Comparison of ENCODE assay signal across 22 cellular contexts in genomic region chr13:105220063-105220462, GRCh38.
DNase-seq lines count a peak whose midpoint lies in the region; ATAC-seq and TF ChIP-seq lines count a peak whose summit lies in the region.
"Had no signal": no experiment of that assay in that cellular context is flagged by ENCODE, and none has a peak within 500 bp of the region (broad histone marks: within the 10 kb centered on the region; RNA-seq: fewer than 3 reads in every experiment).

No MANE protein-coding gene starts in this region.

- H3F3A ChIP-seq in neural progenitor cell (ENCODE audit: low read depth): no peaks in the 10 kb centered on the region

- DNase-seq in NCI-H226 (peak; percentile 6), chondrocyte (ENCODE audit: low spot score) (no peak), mesothelial cell of epicardium (ENCODE audit: low spot score in 2 of 2, unreplicated experiment in 2 of 2) (no peak), neural progenitor cell (ENCODE audit: low spot score) (no peak)
- DNase-seq: 8988T; BE2C; Caco-2; CD4-positive, CD25-positive, alpha-beta regulatory T cell; DMS153; KBM-7; MV-4-11; NCI-H1417; NCI-H187; NCI-H2107; NCI-H510A treated with DMSO at 0.1 percent for 48 hours; NCI-H774; Right ventricle myocardium superior had no signal

- H3K27ac ChIP-seq in ACC112 (ENCODE audit: low read depth, low read length) (peak overlapping the region; percentile 56; the same call in 1 of the 2 replicates), neural progenitor cell (no peak overlapping the region)

- H3K36me3 ChIP-seq in ACC112 (ENCODE audit: insufficient read depth, low read length) (no peaks in the 10 kb centered on the region), neural progenitor cell (no peaks in the 10 kb centered on the region)
- H3K36me3 ChIP-seq: BE2C had no signal

- H2AFZ ChIP-seq in ACC112 (ENCODE audit: low read length, unreplicated experiment): no peak overlapping the region
- H2AFZ ChIP-seq in neural progenitor cell (replicated peaks): no peak overlapping the region

- H3K27ac Mint-ChIP-seq in chondrocyte (ENCODE audit: unreplicated experiment) (peak overlapping the region; percentile 71), mesothelial cell of epicardium (peak overlapping the region; percentile 26), neural progenitor cell (no peak overlapping the region)
- H3K27ac Mint-ChIP-seq: CD4-positive, CD25-positive, alpha-beta regulatory T cell had no signal

- H3K9me3 Mint-ChIP-seq in chondrocyte (ENCODE audit: low read depth) (peaks cover 11% of the 10 kb centered on the region), mesothelial cell of epicardium (peaks cover 11% of the 10 kb centered on the region), neural progenitor cell (peaks cover 5% of the 10 kb centered on the region)

- H3K27me3 ChIP-seq in ACC112 (ENCODE audit: insufficient read depth, low read length) (no peaks in the 10 kb centered on the region), neural progenitor cell (no peaks in the 10 kb centered on the region)
- H3K27me3 ChIP-seq: BE2C had no signal

- no peak for ATAC-seq in HG02840 (IDR thresholded peaks at IDR 0.05; ENCODE audit: low FRiP score, unreplicated experiment)
- no peak for ATAC-seq in GM18517 (IDR thresholded peaks at IDR 0.05; ENCODE audit: unreplicated experiment)
- ATAC-seq in GM21786 (IDR thresholded peaks at IDR 0.05; ENCODE audit: unreplicated experiment): no peak
- ATAC-seq: GM12878 had no signal

- peaks cover 11% of the 10 kb centered on the region for H3K4me1 ChIP-seq in ACC112 (ENCODE audit: control insufficient read depth, insufficient read depth, low read length, unreplicated experiment)
- H3K4me1 ChIP-seq in neural progenitor cell: no peaks in the 10 kb centered on the region
- H3K4me1 ChIP-seq: BE2C, Caco-2 had no signal

- no peak overlapping the region for H3K4me2 ChIP-seq in neural progenitor cell

- H3K9ac ChIP-seq in neural progenitor cell: no peak overlapping the region

- H3K4me3 Mint-ChIP-seq in chondrocyte (ENCODE audit: unreplicated experiment): no peak overlapping the region
- H3K4me3 Mint-ChIP-seq in mesothelial cell of epicardium: no peak overlapping the region
- no peak overlapping the region for H3K4me3 Mint-ChIP-seq in neural progenitor cell
- H3K4me3 Mint-ChIP-seq: CD4-positive, CD25-positive, alpha-beta regulatory T cell had no signal

- H3K4me1 Mint-ChIP-seq in chondrocyte (ENCODE audit: low read depth) (peaks cover 21% of the 10 kb centered on the region), mesothelial cell of epicardium (peaks cover 14% of the 10 kb centered on the region), neural progenitor cell (peaks cover 8% of the 10 kb centered on the region)
- H3K4me1 Mint-ChIP-seq: CD4-positive, CD25-positive, alpha-beta regulatory T cell had no signal

- no peak for TF ChIP-seq CTCF in chondrocyte (IDR thresholded peaks at IDR 0.05)
- no peak for TF ChIP-seq CTCF in mesothelial cell of epicardium (IDR thresholded peaks at IDR 0.05; ENCODE audit: unreplicated experiment)
- TF ChIP-seq CTCF in neural progenitor cell (IDR thresholded peaks at IDR 0.05): no peak

- H3K36me3 Mint-ChIP-seq in chondrocyte (ENCODE audit: low read depth) (peaks cover 1% of the 10 kb centered on the region), mesothelial cell of epicardium (peaks cover 2% of the 10 kb centered on the region), neural progenitor cell (no peaks in the 10 kb centered on the region)
- H3K36me3 Mint-ChIP-seq: CD4-positive, CD25-positive, alpha-beta regulatory T cell had no signal

- H3K9me3 ChIP-seq in neural progenitor cell (ENCODE audit: low read depth): no peaks in the 10 kb centered on the region
- H3K9me3 ChIP-seq: BE2C, Caco-2 had no signal

- H3K27me3 Mint-ChIP-seq in chondrocyte (ENCODE audit: low read depth) (no peaks in the 10 kb centered on the region), mesothelial cell of epicardium (ENCODE audit: low read depth) (no peaks in the 10 kb centered on the region), neural progenitor cell (ENCODE audit: insufficient read depth, low read depth) (peaks cover 2% of the 10 kb centered on the region)
- H3K27me3 Mint-ChIP-seq: CD4-positive, CD25-positive, alpha-beta regulatory T cell had no signal

- H3K79me2 ChIP-seq in ACC112 (ENCODE audit: control insufficient read depth, insufficient read depth, low read length, unreplicated experiment): no peaks in the 10 kb centered on the region
- H3K79me2 ChIP-seq in neural progenitor cell (ENCODE audit: low read depth): no peaks in the 10 kb centered on the region

- H3K4me3 ChIP-seq in ACC112 (ENCODE audit: low read depth, low read length) (no peak overlapping the region), neural progenitor cell (no peak overlapping the region)
- H3K4me3 ChIP-seq: GM12878 had no signal

- H4K20me1 ChIP-seq in neural progenitor cell (ENCODE audit: low read depth): no peaks in the 10 kb centered on the region
